ENCODE assay signal across 8 cellular contexts in genomic region chr6:11538799-11539468, GRCh38. TPM values are rescaled to one million over a fixed set of nuclear protein-coding genes. Genes with fewer than 3 reads are reported as not detected.
DNase-seq lines count a peak whose midpoint lies in the region; ATAC-seq and TF ChIP-seq lines count a peak whose summit lies in the region.

No MANE protein-coding gene starts in this region.

- CTCF ChIA-PET in Caco-2 (lab: Charles Lee): no interaction called here

- no peaks in the 10 kb centered on the region for H3K27me3 ChIP-seq in Caco-2 (replicated peaks; ENCODE audit: control insufficient read depth, insufficient read depth, low read length)

- peak overlapping the region; percentile 30 for H3K27ac ChIP-seq in caudate nucleus (ENCODE audit: low read depth, low read length)
- no peak overlapping the region for H3K27ac ChIP-seq in substantia nigra (ENCODE audit: low read depth, low read length, poor library complexity, severe bottlenecking)

- H3K4me1 Mint-ChIP-seq in Caco-2 (ENCODE audit: low read depth, unreplicated experiment): no peaks in the 10 kb centered on the region
- H3K4me1 Mint-ChIP-seq in neural crest cell: peaks cover 30% of the 10 kb centered on the region

- H3K4me3 Mint-ChIP-seq in Caco-2 (ENCODE audit: unreplicated experiment): peak overlapping the region; percentile 72
- H3K4me3 Mint-ChIP-seq in neural crest cell: peak overlapping the region; percentile 95

- TF ChIP-seq POLR2A in NB4 (IDR thresholded peaks at IDR 0.05; ENCODE audit: extremely low read depth, insufficient read length): no peak

- no peaks in the 10 kb centered on the region for H3K27me3 Mint-ChIP-seq in Caco-2 (ENCODE audit: insufficient read depth, unreplicated experiment)
- no peaks in the 10 kb centered on the region for H3K27me3 Mint-ChIP-seq in neural crest cell (ENCODE audit: low read depth)

- POLR2A ChIA-PET in Caco-2 (lab: Charles Lee): interaction anchor here (0.6 kb wide), 1 partner anchor 12 kb away, joined by 3 read pairs; no protein-coding TSS in a partner anchor

- H3K9me3 ChIP-seq in Caco-2: no peaks in the 10 kb centered on the region

- TSS peak; percentile 51 for BruUV-seq in Caco-2 (replicated peaks; lab: Mats Ljungman, UMichigan)

- H3K27ac Mint-ChIP-seq in Caco-2 (ENCODE audit: unreplicated experiment) (no peak overlapping the region), neural crest cell (ENCODE audit: unreplicated experiment) (peak overlapping the region; percentile 57)

- H3K36me3 ChIP-seq in Caco-2 (ENCODE audit: control insufficient read depth, insufficient read depth, low read length): no peaks in the 10 kb centered on the region

- peaks cover 13% of the 10 kb centered on the region for H3K4me1 ChIP-seq in Caco-2

- intact Hi-C loops in Caco-2 (cut with micrococcal nuclease; ENCODE audit: unreplicated experiment): no loop called here

- peaks cover 11% of the 10 kb centered on the region for H3K36me3 Mint-ChIP-seq in Caco-2 (ENCODE audit: insufficient read depth, unreplicated experiment)
- no peaks in the 10 kb centered on the region for H3K36me3 Mint-ChIP-seq in neural crest cell (ENCODE audit: low read depth)

- ATAC-seq in HG03520 (IDR thresholded peaks at IDR 0.05; ENCODE audit: unreplicated experiment): no peak
- no peak for ATAC-seq in HG02642 (IDR thresholded peaks at IDR 0.05; ENCODE audit: poor library complexity, unreplicated experiment)

- no peaks in the 10 kb centered on the region for H3K9me3 Mint-ChIP-seq in Caco-2 (ENCODE audit: unreplicated experiment)
- H3K9me3 Mint-ChIP-seq in neural crest cell: no peaks in the 10 kb centered on the region

- TF ChIP-seq CTCF in Caco-2 (IDR thresholded peaks at IDR 0.05; ENCODE audit: insufficient read depth in 1 of 2, low read depth in 1 of 2, low read length in 1 of 2, severe bottlenecking in 1 of 2, unreplicated experiment in 1 of 2) (no peak), NB4 (IDR thresholded peaks at IDR 0.05; ENCODE audit: low read depth, low read length) (no peak), neural crest cell (conservative IDR thresholded peaks at IDR 0.05) (no peak)

- DNase-seq in Caco-2: no peak
- peak; percentile 76 for DNase-seq in NB4 (ENCODE audit: low read depth)
- DNase-seq in caudate nucleus (lab: John Stamatoyannopoulos, UW): no peak
- no peak for DNase-seq in neural crest cell (ENCODE audit: low read depth, low spot score)
- no peak for DNase-seq in NCI-H510A treated with DMSO at 0.1 percent for 48 hours (lab: John Stamatoyannopoulos, UW)
- no peak for DNase-seq in substantia nigra (lab: John Stamatoyannopoulos, UW)

- H3K4me3 ChIP-seq in Caco-2 (ENCODE audit: low read depth, low read length) (peak overlapping the region; percentile 71), NB4 (ENCODE audit: low read depth, low read length) (peak overlapping the region; percentile 86)

RNA-seq across cellular contexts. Expression of gene TMEM170B, which starts 1.4 kb away (rescaled TPM):
- total RNA-seq in Caco-2 (2022) (3.1 and 4.0 TPM in 2 replicates), neural crest cell (19.3 and 20.3 TPM in 2 replicates)
